1 cellular context compared by ENCODE assay signal in the genomic region with DNA sequence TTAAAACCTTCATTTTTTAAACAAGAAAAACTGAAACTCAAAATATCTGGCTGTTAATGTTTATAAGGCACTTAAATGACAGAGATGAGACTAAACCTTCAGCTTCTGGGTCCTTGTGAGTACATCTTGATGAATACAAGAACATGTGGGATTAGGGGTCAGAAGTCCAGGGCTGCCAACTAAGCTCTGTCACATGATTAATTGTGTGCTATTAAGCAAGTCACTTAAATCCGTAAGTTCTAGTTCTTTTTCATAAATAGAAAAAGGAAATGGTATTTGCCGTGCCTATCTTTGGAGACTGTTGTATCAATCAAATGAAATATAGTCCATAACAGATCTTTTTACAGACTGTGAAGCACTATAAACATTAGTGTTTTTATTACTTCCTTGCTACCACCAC.
TF ChIP-seq lines count a peak whose summit lies in the region.

No MANE protein-coding gene starts in this region.

TF ChIP-seq in A549, 52 proteins besides CTCF, POLR2A, EP300 and RAD21 (continued from another document):
- TF ChIP-seq, protein P1, sequence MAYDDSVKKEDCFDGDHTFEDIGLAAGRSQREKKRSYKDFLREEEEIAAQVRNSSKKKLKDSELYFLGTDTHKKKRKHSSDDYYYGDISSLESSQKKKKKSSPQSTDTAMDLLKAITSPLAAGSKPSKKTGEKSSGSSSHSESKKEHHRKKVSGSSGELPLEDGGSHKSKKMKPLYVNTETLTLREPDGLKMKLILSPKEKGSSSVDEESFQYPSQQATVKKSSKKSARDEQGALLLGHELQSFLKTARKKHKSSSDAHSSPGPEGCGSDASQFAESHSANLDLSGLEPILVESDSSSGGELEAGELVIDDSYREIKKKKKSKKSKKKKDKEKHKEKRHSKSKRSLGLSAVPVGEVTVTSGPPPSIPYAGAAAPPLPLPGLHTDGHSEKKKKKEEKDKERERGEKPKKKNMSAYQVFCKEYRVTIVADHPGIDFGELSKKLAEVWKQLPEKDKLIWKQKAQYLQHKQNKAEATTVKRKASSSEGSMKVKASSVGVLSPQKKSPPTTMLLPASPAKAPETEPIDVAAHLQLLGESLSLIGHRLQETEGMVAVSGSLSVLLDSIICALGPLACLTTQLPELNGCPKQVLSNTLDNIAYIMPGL (CRISPR knock-in tag; IDR thresholded peaks at IDR 0.05; ENCODE audit: borderline replicate concordance) = no peak
- TF ChIP-seq JUNB (IDR thresholded peaks at IDR 0.05) (no peak), TP53 (CRISPR knock-in tag; IDR thresholded peaks at IDR 0.05) (no peak), EHF (CRISPR knock-in tag; IDR thresholded peaks at IDR 0.05) (no peak), SREBF2 (IDR thresholded peaks at IDR 0.05) (no peak), CBX8 (IDR thresholded peaks at IDR 0.05) (no peak), KDM5A (IDR thresholded peaks at IDR 0.05) (no peak), HDAC2 (IDR thresholded peaks at IDR 0.05) (no peak), POLR2AphosphoS2 (conservative IDR thresholded peaks at IDR 0.05; ENCODE audit: low read length) (no peak), RNF2 (IDR thresholded peaks at IDR 0.05; ENCODE audit: borderline replicate concordance, low read depth) (no peak), TFCP2L1 (CRISPR knock-in tag; IDR thresholded peaks at IDR 0.05) (no peak)
- TF ChIP-seq, protein P2, sequence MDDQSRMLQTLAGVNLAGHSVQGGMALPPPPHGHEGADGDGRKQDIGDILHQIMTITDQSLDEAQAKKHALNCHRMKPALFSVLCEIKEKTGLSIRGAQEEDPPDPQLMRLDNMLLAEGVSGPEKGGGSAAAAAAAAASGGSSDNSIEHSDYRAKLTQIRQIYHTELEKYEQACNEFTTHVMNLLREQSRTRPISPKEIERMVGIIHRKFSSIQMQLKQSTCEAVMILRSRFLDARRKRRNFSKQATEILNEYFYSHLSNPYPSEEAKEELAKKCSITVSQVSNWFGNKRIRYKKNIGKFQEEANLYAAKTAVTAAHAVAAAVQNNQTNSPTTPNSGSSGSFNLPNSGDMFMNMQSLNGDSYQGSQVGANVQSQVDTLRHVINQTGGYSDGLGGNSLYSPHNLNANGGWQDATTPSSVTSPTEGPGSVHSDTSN (IDR thresholded peaks at IDR 0.05) = no peak
- TF ChIP-seq, protein P3, sequence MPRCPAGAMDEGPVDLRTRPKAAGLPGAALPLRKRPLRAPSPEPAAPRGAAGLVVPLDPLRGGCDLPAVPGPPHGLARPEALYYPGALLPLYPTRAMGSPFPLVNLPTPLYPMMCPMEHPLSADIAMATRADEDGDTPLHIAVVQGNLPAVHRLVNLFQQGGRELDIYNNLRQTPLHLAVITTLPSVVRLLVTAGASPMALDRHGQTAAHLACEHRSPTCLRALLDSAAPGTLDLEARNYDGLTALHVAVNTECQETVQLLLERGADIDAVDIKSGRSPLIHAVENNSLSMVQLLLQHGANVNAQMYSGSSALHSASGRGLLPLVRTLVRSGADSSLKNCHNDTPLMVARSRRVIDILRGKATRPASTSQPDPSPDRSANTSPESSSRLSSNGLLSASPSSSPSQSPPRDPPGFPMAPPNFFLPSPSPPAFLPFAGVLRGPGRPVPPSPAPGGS (IDR thresholded peaks at IDR 0.05) = no peak
- TF ChIP-seq, protein P4, sequence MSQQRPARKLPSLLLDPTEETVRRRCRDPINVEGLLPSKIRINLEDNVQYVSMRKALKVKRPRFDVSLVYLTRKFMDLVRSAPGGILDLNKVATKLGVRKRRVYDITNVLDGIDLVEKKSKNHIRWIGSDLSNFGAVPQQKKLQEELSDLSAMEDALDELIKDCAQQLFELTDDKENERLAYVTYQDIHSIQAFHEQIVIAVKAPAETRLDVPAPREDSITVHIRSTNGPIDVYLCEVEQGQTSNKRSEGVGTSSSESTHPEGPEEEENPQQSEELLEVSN (IDR thresholded peaks at IDR 0.05; ENCODE audit: borderline replicate concordance, low read depth) = no peak
TF ChIP-seq in A549: peak in this region for 0.
